Comparison of ENCODE assay signal across 20 cellular contexts in genomic region chr13:97437729-97438128, GRCh38. TPM values are rescaled to one million over a fixed set of nuclear protein-coding genes. Genes with fewer than 3 reads are reported as not detected.
DNase-seq lines count a peak whose midpoint lies in the region; ATAC-seq and TF ChIP-seq lines count a peak whose summit lies in the region.
"Had no signal": no experiment of that assay in that cellular context is flagged by ENCODE, and none has a peak within 500 bp of the region (broad histone marks: within the 10 kb centered on the region; RNA-seq: fewer than 3 reads in every experiment).

No MANE protein-coding gene starts in this region.

- no peaks in the 10 kb centered on the region for H3K9me2 ChIP-seq in MM.1S (replicated peaks; ENCODE audit: insufficient read depth, low read length)
- no peaks in the 10 kb centered on the region for H3K9me2 ChIP-seq in PC-3 (replicated peaks; ENCODE audit: low read length)

- no peak for DNase-seq in MM.1S
- no peak for DNase-seq in dorsolateral prefrontal cortex
- no peak for DNase-seq in upper lobe of right lung
- no peak for DNase-seq in SIG-M5 (lab: John Stamatoyannopoulos, UW)
- DNase-seq in H7: no peak
- DNase-seq in PC-3: no peak
- DNase-seq: Calu3; CD8-positive, alpha-beta memory T cell; DMS153; HCEC 1CT; NCI-H1417 treated with DMSO at 0.1 percent for 48 hours; NCI-H187; NCI-H2107; NCI-H510A had no signal

- H3K4me3 ChIP-seq in GM08714 (ENCODE audit: low read length): peak overlapping the region; percentile 48; the same call in 1 of the 2 replicates
- H3K4me3 ChIP-seq in MM.1S (ENCODE audit: low read length): no peak overlapping the region
- peak overlapping the region in 49 of 59 donors; percentile 2 to 98 (median 86) for H3K4me3 ChIP-seq in dorsolateral prefrontal cortex
- H3K4me3 ChIP-seq in upper lobe of right lung: peak overlapping the region; percentile 9
- no peak overlapping the region for H3K4me3 ChIP-seq in H7 (ENCODE audit: insufficient read depth, low read depth, low read length)
- H3K4me3 ChIP-seq in PC-3 (ENCODE audit: low read length): no peak overlapping the region
- H3K4me3 ChIP-seq: A549, GM23338 had no signal

- ATAC-seq in upper lobe of right lung (no peak), PC-3 (no peak)
- ATAC-seq: A549, GM23338, Panc1, SK-N-SH treated with all-trans-retinoic acid at 6 μM for 48 hours had no signal

- H3K27ac ChIP-seq in MM.1S (ENCODE audit: low read length) (no peak overlapping the region), dorsolateral prefrontal cortex (no peak overlapping the region), upper lobe of right lung (no peak overlapping the region), PC-3 (ENCODE audit: low read length) (no peak overlapping the region)
- H3K27ac ChIP-seq: A549, KMS-11 had no signal

- H3K9me3 ChIP-seq in MM.1S (replicated peaks; ENCODE audit: insufficient read depth, low read length) (no peaks in the 10 kb centered on the region), upper lobe of right lung (no peaks in the 10 kb centered on the region), PC-3 (ENCODE audit: low read length) (no peaks in the 10 kb centered on the region)
- H3K9me3 ChIP-seq: A549 had no signal

- TF ChIP-seq CTCF in MM.1S (IDR thresholded peaks at IDR 0.05; ENCODE audit: low read length) (no peak), dorsolateral prefrontal cortex (IDR thresholded peaks at IDR 0.05 in 54 of 56, conservative IDR thresholded peaks at IDR 0.05 in 2 of 56; ENCODE audit: low read depth in 1 of 56, partially characterized antibody in 56 of 56) (no peak), upper lobe of right lung (IDR thresholded peaks at IDR 0.05) (no peak), PC-3 (conservative IDR thresholded peaks at IDR 0.05; ENCODE audit: low read depth, low read length) (no peak)

- no TSS peak for BruUV-seq in PC-3 (replicated peaks; lab: Mats Ljungman, UMichigan)

- H3K9ac ChIP-seq in MM.1S (ENCODE audit: low read length) (no peak overlapping the region), PC-3 (ENCODE audit: low read length) (no peak overlapping the region)
- H3K9ac ChIP-seq: KMS-11 had no signal

- H3K27me3 ChIP-seq in MM.1S (replicated peaks; ENCODE audit: insufficient read depth, low read length) (no peaks in the 10 kb centered on the region), dorsolateral prefrontal cortex (no peaks in the 10 kb centered on the region), upper lobe of right lung (no peaks in the 10 kb centered on the region), H7 (ENCODE audit: control insufficient read depth, insufficient read depth, low read length) (no peaks in the 10 kb centered on the region), PC-3 (ENCODE audit: low read length) (no peaks in the 10 kb centered on the region)

- peaks cover 62% of the 10 kb centered on the region for H3K79me2 ChIP-seq in MM.1S (ENCODE audit: low read length)
- peaks cover 33% of the 10 kb centered on the region for H3K79me2 ChIP-seq in PC-3 (ENCODE audit: low read length)

- H3K36me3 ChIP-seq in MM.1S (replicated peaks; ENCODE audit: insufficient read depth, low read length) (no peaks in the 10 kb centered on the region), upper lobe of right lung (no peaks in the 10 kb centered on the region), H7 (replicated peaks; ENCODE audit: control insufficient read depth, insufficient read depth, low read length) (no peaks in the 10 kb centered on the region; the same call in 1 of the 2 replicates), PC-3 (ENCODE audit: low read depth, low read length) (no peaks in the 10 kb centered on the region)

- POLR2A ChIA-PET in PC-3 (lab: Charles Lee; ENCODE audit: unreplicated experiment): no interaction called here

- H2AFZ ChIP-seq in MM.1S (ENCODE audit: low read length) (no peak overlapping the region), PC-3 (ENCODE audit: low read length) (no peak overlapping the region)
- H2AFZ ChIP-seq: GM23338 had no signal

- H3K4me1 ChIP-seq in MM.1S (ENCODE audit: low read length) (peaks cover 15% of the 10 kb centered on the region; the same call in 1 of the 2 replicates), upper lobe of right lung (peaks cover 33% of the 10 kb centered on the region), PC-3 (ENCODE audit: insufficient read depth, low read length) (peaks cover 9% of the 10 kb centered on the region)

- peaks cover 7% of the 10 kb centered on the region; the same call in 1 of the 2 replicates for H3F3A ChIP-seq in MM.1S (ENCODE audit: insufficient read depth, low read length)
- H3F3A ChIP-seq in PC-3 (ENCODE audit: low read length, unreplicated experiment): no peaks in the 10 kb centered on the region

- intact Hi-C loops in dorsolateral prefrontal cortex (cut with DNase I) (loop anchor here in 1 of 2 donors (10.0 kb wide), 1 partner anchor 537 kb away; no protein-coding TSS in a partner anchor), upper lobe of right lung (cut with DNase I) (no loop called here), PC-3 (cut with micrococcal nuclease) (loop anchor here (10.0 kb wide), 1 partner anchor 1647 kb away; no protein-coding TSS in a partner anchor)

- H3K4me2 ChIP-seq in MM.1S (ENCODE audit: low read depth, low read length) (0 out of 2 replicates have a peak overlapping the region, but pooled peaks have one; percentile 3), PC-3 (ENCODE audit: low read length) (no peak overlapping the region)
- H3K4me2 ChIP-seq: A549, GM23338, KMS-11 had no signal

- H4K20me1 ChIP-seq in MM.1S (ENCODE audit: insufficient read depth, low read length) (no peaks in the 10 kb centered on the region), PC-3 (ENCODE audit: low read length) (no peaks in the 10 kb centered on the region)

- CTCF ChIA-PET in PC-3 (lab: Charles Lee): no interaction called here

RNA-seq across cellular contexts. Expression of gene RAP2A, which starts 3.8 kb away (rescaled TPM):
- total RNA-seq in dorsolateral prefrontal cortex: 100 to 1,000 TPM in 116 of 120 experiments, 10 to 100 TPM in 4; 88.1 to 180 (median 141) TPM
- 60.5 TPM for total RNA-seq in upper lobe of right lung
- total RNA-seq in H7 (2014; rRNA removed; shearing (Covaris generic)): 44.5 and 48.0 TPM in 2 replicates
- total RNA-seq in PC-3 (2014; rRNA removed): 15.2 and 20.3 TPM in 2 replicates

Comparison
In these comparisons a context has a peak if more than half of its experiments do, and no peak if none do; other contexts are left out.
1. H3K4me3 ChIP-seq: peak in GM08714 (single experiment), dorsolateral prefrontal cortex (49 of 59) and upper lobe of right lung (single experiment); none in MM.1S (single experiment), H7 (single experiment) and PC-3 (single experiment).